In genomic region chr1:199243423-199244061, GRCh38 we compare ENCODE assay signal across 8 cellular contexts.
DNase-seq lines count a peak whose midpoint lies in the region; ATAC-seq, FAIRE-seq and TF ChIP-seq lines count a peak whose summit lies in the region.

No MANE protein-coding gene starts in this region.

- no peaks in the 10 kb centered on the region for H3K27me3 ChIP-seq in AG04450 (ENCODE audit: control insufficient read depth, insufficient read depth, low read length)
- no peaks in the 10 kb centered on the region for H3K27me3 ChIP-seq in endodermal cell (ENCODE audit: control insufficient read depth, insufficient read depth, low read length, poor library complexity, severe bottlenecking)

- H3K4me3 ChIP-seq in AG04450 (ENCODE audit: low read depth, low read length) (no peak overlapping the region), endodermal cell (ENCODE audit: low read length) (no peak overlapping the region)

- POLR2A ChIA-PET in AG04450 (lab: Yijun Ruan, JAX), result no interaction called here
- POLR2A ChIA-PET in naive thymus-derived CD8-positive, alpha-beta T cell (lab: Charles Lee), result no interaction called here

- no peaks in the 10 kb centered on the region for H3K36me3 ChIP-seq in endodermal cell (ENCODE audit: control insufficient read depth, insufficient read depth, low read length)

- FAIRE-seq in GM18507 (lab: Jason Lieb, UNC), result peak; percentile 94

- WGBS in endodermal cell (ENCODE audit: insufficient coverage in 1 of 2, insufficient read length in 1 of 2), 2 experiments, result 84 to 86% methylated on average over 9 to 11 of the region's 11 CpGs

- no peaks in the 10 kb centered on the region for H3K9me3 ChIP-seq in AG04450 (ENCODE audit: control insufficient read depth, insufficient read depth, low read length)
- no peaks in the 10 kb centered on the region for H3K9me3 ChIP-seq in endodermal cell (ENCODE audit: control insufficient read depth, low read length)

- peaks cover 7% of the 10 kb centered on the region for H3K4me1 Mint-ChIP-seq in endodermal cell
- peaks cover 0 to 9% (median under 1%) of the 10 kb centered on the region in 4 donors for H3K4me1 Mint-ChIP-seq in naive thymus-derived CD8-positive, alpha-beta T cell
- peaks cover 10% of the 10 kb centered on the region for H3K4me1 Mint-ChIP-seq in type B pancreatic cell (ENCODE audit: unreplicated experiment)

- peak; percentile 99 for ATAC-seq in HG02885 (IDR thresholded peaks at IDR 0.05; ENCODE audit: poor library complexity, unreplicated experiment)
- ATAC-seq in naive thymus-derived CD8-positive, alpha-beta T cell, result peak; percentile 76 to 81

- DNase-seq in AG04450 (ENCODE audit: low read depth, low spot score), result no peak
- DNase-seq in GM18507 (ENCODE audit: extremely low spot score, insufficient read length, low read depth), result peak; percentile 44
- peak; percentile 12 for DNase-seq in NCI-H2227 treated with DMSO at 0.1 percent for 48 hours (lab: John Stamatoyannopoulos, UW)
- DNase-seq in activated CD4-positive, alpha-beta T cell treated with anti-CD3 and anti-CD28 coated beads, Interleukin-2, amount 50 U/mL, for 4 hours, result peak; percentile 61 to 66
- peak; percentile 95 for DNase-seq in endodermal cell
- DNase-seq in naive thymus-derived CD8-positive, alpha-beta T cell, result peak; percentile 29 to 72 (median 47)
- DNase-seq in type B pancreatic cell (ENCODE audit: extremely low spot score, unreplicated experiment), result no peak

- H3K27ac Mint-ChIP-seq in endodermal cell (no peak overlapping the region), type B pancreatic cell (no peak overlapping the region)
- H3K27ac Mint-ChIP-seq in naive thymus-derived CD8-positive, alpha-beta T cell, result no peak overlapping the region

- H3K27ac ChIP-seq in AG04450 (ENCODE audit: low read depth, low read length), result no peak overlapping the region
- no peak overlapping the region for H3K27ac ChIP-seq in endodermal cell (ENCODE audit: low read depth, low read length)

- CTCF ChIA-PET in AG04450 (lab: Charles Lee), result interaction anchor here (0.6 to 1.3 kb wide), 7 partner anchors 10 to 487 kb away, joined by 3 to 9 read pairs (median 3); no protein-coding TSS in a partner anchor

- TF ChIP-seq CTCF in AG04450 (IDR thresholded peaks at IDR 0.05; ENCODE audit: low read depth, low read length), result peak; percentile 72
- TF ChIP-seq CTCF in endodermal cell (conservative IDR thresholded peaks at IDR 0.05), result peak; percentile 89
- TF ChIP-seq CTCF in type B pancreatic cell (conservative IDR thresholded peaks at IDR 0.05), result peak; percentile 66

- no peaks in the 10 kb centered on the region for H3K9me3 Mint-ChIP-seq in endodermal cell
- H3K9me3 Mint-ChIP-seq in naive thymus-derived CD8-positive, alpha-beta T cell, result no peaks in the 10 kb centered on the region
- peaks cover under 1% of the 10 kb centered on the region for H3K9me3 Mint-ChIP-seq in type B pancreatic cell

- H3K4me1 ChIP-seq in endodermal cell (ENCODE audit: control insufficient read depth, insufficient read depth, low read length), result no peaks in the 10 kb centered on the region

- H3K4me3 Mint-ChIP-seq in endodermal cell, result no peak overlapping the region
- no peak overlapping the region for H3K4me3 Mint-ChIP-seq in naive thymus-derived CD8-positive, alpha-beta T cell
- no peak overlapping the region for H3K4me3 Mint-ChIP-seq in type B pancreatic cell

- no peak overlapping the region for H3K9ac ChIP-seq in endodermal cell (ENCODE audit: extremely low read depth, low read length, poor library complexity, severe bottlenecking)

- H3K27me3 Mint-ChIP-seq in endodermal cell (ENCODE audit: insufficient read depth) (no peaks in the 10 kb centered on the region), type B pancreatic cell (no peaks in the 10 kb centered on the region)
- H3K27me3 Mint-ChIP-seq in naive thymus-derived CD8-positive, alpha-beta T cell, result peaks cover 1 to 15% (median 4%) of the 10 kb centered on the region in 5 donors

- no peaks in the 10 kb centered on the region for H3K36me3 Mint-ChIP-seq in endodermal cell (ENCODE audit: low read depth)
- no peaks in the 10 kb centered on the region for H3K36me3 Mint-ChIP-seq in naive thymus-derived CD8-positive, alpha-beta T cell
- no peaks in the 10 kb centered on the region for H3K36me3 Mint-ChIP-seq in type B pancreatic cell

Comparison
In these comparisons a context has a peak if more than half of its experiments do, and no peak if none do; other contexts are left out.
1. DNase-seq: peak in GM18507 (single experiment), NCI-H2227 treated with DMSO at 0.1 percent for 48 hours (single experiment), activated CD4-positive, alpha-beta T cell treated with anti-CD3 and anti-CD28 coated beads, Interleukin-2, amount 50 U/mL, for 4 hours (2 of 2), endodermal cell (single experiment) and naive thymus-derived CD8-positive, alpha-beta T cell (10 of 10); none in AG04450 (single experiment) and type B pancreatic cell (single experiment).
2. Peak in every context shown above with its lines, with median percentiles within 50 percentile points of each other: CTCF ChIP-seq.